21 cellular contexts compared by ENCODE assay signal in genomic region chr4:140014284-140014683, GRCh38.
"Had no signal": no experiment of that assay in that cellular context is flagged by ENCODE, and none has a peak within 500 bp of the region (broad histone marks: within the 10 kb centered on the region; RNA-seq: fewer than 3 reads in every experiment).

No MANE protein-coding gene starts in this region.

- H3K4me2 ChIP-seq: smooth muscle cell had no signal

- DNase-seq: activated CD4-positive, alpha-beta T cell treated with anti-CD3 and anti-CD28 coated beads for 1 hour; activated CD8-positive, alpha-beta memory T cell treated with anti-CD3 and anti-CD28 coated beads for 24 hours; activated CD8-positive, alpha-beta memory T cell treated with anti-CD3 and anti-CD28 coated beads, Interleukin-2, amount 50 U/mL, for 48 hours; activated effector memory CD4-positive, alpha-beta T cell treated with Interleukin-2 at 50 U/mL for 16 hours; activated T-cell treated with anti-CD3 and anti-CD28 coated beads, Interleukin-2, amount 50 U/mL, for 48 hours; effector CD4-positive, alpha-beta T cell; heart left ventricle; left ventricle myocardium superior; stimulated activated CD4-positive, alpha-beta T cell treated with anti-CD3 and anti-CD28 coated beads, Interleukin-4, amount 100 ng/mL, for 1 hour; stomach; T-helper 2 cell; trophoblast cell; WERI-Rb-1 had no signal

- H3K9me3 ChIP-seq: breast epithelium, gastroesophageal sphincter, prostate gland, stomach, vagina had no signal

- H3K27ac ChIP-seq: ascending aorta, breast epithelium, coronary artery, gastroesophageal sphincter, heart left ventricle, prostate gland, right atrium auricular region, stomach, vagina, WERI-Rb-1 had no signal

- H3K36me3 ChIP-seq: ascending aorta, breast epithelium, gastroesophageal sphincter, heart left ventricle, prostate gland, right atrium auricular region, stomach, vagina, WERI-Rb-1 had no signal

- H3K4me3 ChIP-seq: ascending aorta, breast epithelium, coronary artery, gastroesophageal sphincter, heart left ventricle, prostate gland, right atrium auricular region, smooth muscle cell, stomach, vagina had no signal

- H3K27me3 ChIP-seq: ascending aorta, breast epithelium, gastroesophageal sphincter, heart left ventricle, right atrium auricular region, stomach, vagina had no signal

- H3K4me1 ChIP-seq: breast epithelium, prostate gland had no signal
